ENCODE assay signal across 43 cellular contexts in the genomic region with DNA sequence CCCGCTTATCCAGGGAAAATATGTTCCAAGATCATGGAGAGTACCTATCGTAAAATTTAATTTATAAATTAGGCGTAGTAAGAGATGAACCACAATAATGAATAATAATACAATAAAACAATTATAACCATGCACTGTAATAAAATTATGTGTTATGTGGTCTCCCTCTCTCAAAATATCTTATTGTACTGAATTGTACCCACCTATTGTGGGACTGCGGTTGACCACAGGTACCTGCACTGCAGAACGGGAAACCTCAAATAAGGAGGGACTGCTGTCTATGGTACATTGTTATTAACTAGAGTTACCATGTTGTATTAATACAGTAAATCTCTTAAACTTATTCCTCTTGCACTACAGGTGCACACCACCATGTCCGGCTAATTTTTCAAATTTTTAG. TPM values are rescaled to one million over a fixed set of nuclear protein-coding genes. Genes with fewer than 3 reads are reported as not detected.
"Had no signal": no experiment of that assay in that cellular context is flagged by ENCODE, and none has a peak within 500 bp of the region (broad histone marks: within the 10 kb centered on the region; RNA-seq: fewer than 3 reads in every experiment).

No MANE protein-coding gene starts in this region.

- H3K27ac ChIP-seq: adrenal gland, ascending aorta, body of pancreas, brain microvascular endothelial cell, breast epithelium, cardiac muscle cell had no signal

- H3K36me3 Mint-ChIP-seq: activated naive CD4-positive, alpha-beta T cell treated with anti-CD3 and anti-CD28 coated beads, Interleukin-2, amount 10 ng/mL, durations not matched to agents 7 days and 5 days; activated naive CD4-positive, alpha-beta T cell treated with anti-CD3 and anti-CD28 coated beads, Interleukin-2, amount 50 U/mL, for 24 hours; activated naive CD4-positive, alpha-beta T cell treated with anti-CD3 and anti-CD28 coated beads, Interleukin-2, amount 50 U/mL, for 72 hours; activated naive CD8-positive, alpha-beta T cell; activated naive CD8-positive, alpha-beta T cell treated with anti-CD3 and anti-CD28 coated beads for 36 hours; activated naive CD8-positive, alpha-beta T cell treated with anti-CD3 and anti-CD28 coated beads, Interleukin-2, amount 10 ng/mL, durations not matched to agents 7 days and 5 days; brain had no signal

- H3K4me3 Mint-ChIP-seq: activated naive CD4-positive, alpha-beta T cell treated with anti-CD3 and anti-CD28 coated beads for 36 hours; activated naive CD4-positive, alpha-beta T cell treated with anti-CD3 and anti-CD28 coated beads, Interleukin-2, amount 10 ng/mL, durations not matched to agents 7 days and 5 days; activated naive CD4-positive, alpha-beta T cell treated with anti-CD3 and anti-CD28 coated beads, Interleukin-2, amount 50 U/mL, for 24 hours; activated naive CD8-positive, alpha-beta T cell; activated naive CD8-positive, alpha-beta T cell treated with anti-CD3 and anti-CD28 coated beads for 36 hours; activated naive CD8-positive, alpha-beta T cell treated with anti-CD3 and anti-CD28 coated beads, Interleukin-2, amount 10 ng/mL, durations not matched to agents 7 days and 5 days; activated naive CD8-positive, alpha-beta T cell treated with anti-CD3 and anti-CD28 coated beads, Interleukin-2, amount 50 U/mL, for 24 hours; activated T-cell treated with anti-CD3 and anti-CD28 coated beads, Interleukin-2, amount 50 U/mL, for 24 hours; activated T-cell treated with anti-CD3 and anti-CD28 coated beads, Interleukin-2, amount 50 U/mL, for 4 hours; activated T-cell treated with anti-CD3 and anti-CD28 coated beads, Interleukin-2, amount 50 U/mL, for 72 hours; activated T-helper 1 cell treated with anti-CD3 and anti-CD28 coated beads, Interleukin-12 subunit alpha, Interleukin-12 subunit beta, Interleukin-2, Interleukin-4 antibody, amounts not matched to agents 30 ng/mL and 10 ng/mL and 1 ng/mL, durations not matched to agents 14 hours and 24 hours and 36 hours; activated T-helper 17 cell treated with anti-CD3 and anti-CD28 coated beads, Interleukin-2, amount 50 U/mL, for 72 hours; brain; central memory CD8-positive, alpha-beta T cell had no signal

- H3K4me3 ChIP-seq: adrenal gland, ascending aorta, body of pancreas, breast epithelium, cardiac muscle cell had no signal

- H3K27me3 Mint-ChIP-seq: activated naive CD4-positive, alpha-beta T cell treated with anti-CD3 and anti-CD28 coated beads, Interleukin-2, amount 50 U/mL, for 24 hours; activated T-helper 17 cell treated with anti-CD3 and anti-CD28 coated beads, Interleukin-2, amount 50 U/mL, for 72 hours had no signal

- H3K4me1 ChIP-seq: adrenal gland, ascending aorta, body of pancreas, breast epithelium had no signal

- ATAC-seq: activated naive CD4-positive, alpha-beta T cell treated with anti-CD3 and anti-CD28 coated beads, Interleukin-2, amount 50 U/mL, for 72 hours; activated naive CD8-positive, alpha-beta T cell treated with anti-CD3 and anti-CD28 coated beads, Interleukin-2, amount 50 U/mL, for 24 hours; activated T-cell treated with anti-CD3 and anti-CD28 coated beads, Interleukin-2, amount 50 U/mL, for 4 hours; activated T-cell treated with anti-CD3 and anti-CD28 coated beads, Interleukin-2, amount 50 U/mL, for 72 hours; activated T-helper 17 cell treated with anti-CD3 and anti-CD28 coated beads, Interleukin-2, amount 50 U/mL, for 72 hours; body of pancreas had no signal

- H3K9me3 ChIP-seq: adrenal gland, ascending aorta, body of pancreas, breast epithelium had no signal

- H3K4me1 Mint-ChIP-seq: activated naive CD4-positive, alpha-beta T cell treated with anti-CD3 and anti-CD28 coated beads, Interleukin-2, amount 10 ng/mL, durations not matched to agents 7 days and 5 days; activated naive CD4-positive, alpha-beta T cell treated with anti-CD3 and anti-CD28 coated beads, Interleukin-2, amount 50 U/mL, for 24 hours; activated naive CD8-positive, alpha-beta T cell treated with anti-CD3 and anti-CD28 coated beads for 36 hours; activated naive CD8-positive, alpha-beta T cell treated with anti-CD3 and anti-CD28 coated beads, Interleukin-2, amount 10 ng/mL, durations not matched to agents 7 days and 5 days; activated naive CD8-positive, alpha-beta T cell treated with anti-CD3 and anti-CD28 coated beads, Interleukin-2, amount 50 U/mL, for 24 hours; activated T-helper 17 cell treated with anti-CD3 and anti-CD28 coated beads, Interleukin-2, amount 50 U/mL, for 72 hours; brain; central memory CD8-positive, alpha-beta T cell had no signal

- H3K27me3 ChIP-seq: adrenal gland, ascending aorta, body of pancreas, brain microvascular endothelial cell, breast epithelium, cardiac muscle cell had no signal

- H3K27ac Mint-ChIP-seq: activated naive CD4-positive, alpha-beta T cell treated with anti-CD3 and anti-CD28 coated beads for 36 hours; activated naive CD4-positive, alpha-beta T cell treated with anti-CD3 and anti-CD28 coated beads, Interleukin-2, amount 10 ng/mL, durations not matched to agents 7 days and 5 days; activated naive CD4-positive, alpha-beta T cell treated with anti-CD3 and anti-CD28 coated beads, Interleukin-2, amount 50 U/mL, for 24 hours; activated naive CD4-positive, alpha-beta T cell treated with anti-CD3 and anti-CD28 coated beads, Interleukin-2, amount 50 U/mL, for 72 hours; activated naive CD8-positive, alpha-beta T cell; activated naive CD8-positive, alpha-beta T cell treated with anti-CD3 and anti-CD28 coated beads for 36 hours; activated naive CD8-positive, alpha-beta T cell treated with anti-CD3 and anti-CD28 coated beads, Interleukin-2, amount 10 ng/mL, durations not matched to agents 7 days and 5 days; activated naive CD8-positive, alpha-beta T cell treated with anti-CD3 and anti-CD28 coated beads, Interleukin-2, amount 50 U/mL, for 24 hours; activated T-cell treated with anti-CD3 and anti-CD28 coated beads, Interleukin-2, amount 50 U/mL, for 24 hours; activated T-cell treated with anti-CD3 and anti-CD28 coated beads, Interleukin-2, amount 50 U/mL, for 72 hours; activated T-helper 1 cell treated with anti-CD3 and anti-CD28 coated beads, Interleukin-12 subunit alpha, Interleukin-12 subunit beta, Interleukin-2, Interleukin-4 antibody, amounts not matched to agents 30 ng/mL and 10 ng/mL and 1 ng/mL, durations not matched to agents 14 hours and 24 hours and 36 hours; activated T-helper 17 cell treated with anti-CD3 and anti-CD28 coated beads, Interleukin-2, amount 50 U/mL, for 72 hours; activated T-helper 2 cell treated with anti-CD3 and anti-CD28 coated beads, Interferon-gamma antibody, Interleukin-2, Interleukin-4, amounts not matched to agents 10 μg/mL and 5 μg/mL and 100 μg/mL, durations not matched to agents 14 hours and 24 hours and 36 hours; brain had no signal

- DNase-seq: activated effector memory CD4-positive, alpha-beta T cell treated with anti-CD3 and anti-CD28 coated beads, Interleukin-2, amount 50 U/mL, for 16 hours; activated effector memory CD4-positive, alpha-beta T cell treated with Interleukin-2 at 50 U/mL for 16 hours; activated gamma-delta T cell; activated gamma-delta T cell treated with Interleukin-2 at 50 U/mL for 16 hours; activated naive CD4-positive, alpha-beta T cell; activated naive CD4-positive, alpha-beta T cell treated with anti-CD3 and anti-CD28 coated beads for 36 hours; activated naive CD4-positive, alpha-beta T cell treated with anti-CD3 and anti-CD28 coated beads, Interleukin-2, amount 10 ng/mL, durations not matched to agents 7 days and 5 days; activated naive CD4-positive, alpha-beta T cell treated with anti-CD3 and anti-CD28 coated beads, Interleukin-2, amount 50 U/mL, for 16 hours; activated naive CD4-positive, alpha-beta T cell treated with Interleukin-2 at 50 U/mL for 16 hours; activated naive CD8-positive, alpha-beta T cell treated with anti-CD3 and anti-CD28 coated beads for 36 hours; activated naive CD8-positive, alpha-beta T cell treated with anti-CD3 and anti-CD28 coated beads, Interleukin-2, amount 10 ng/mL, durations not matched to agents 7 days and 5 days; activated naive CD8-positive, alpha-beta T cell treated with anti-CD3 and anti-CD28 coated beads, Interleukin-2, amount 50 U/mL, for 24 hours; activated T-cell treated with anti-CD3 and anti-CD28 coated beads, Interleukin-2, amount 50 U/mL, for 1 hour; activated T-cell treated with anti-CD3 and anti-CD28 coated beads, Interleukin-2, amount 50 U/mL, for 24 hours; activated T-cell treated with anti-CD3 and anti-CD28 coated beads, Interleukin-2, amount 50 U/mL, for 4 hours; activated T-cell treated with anti-CD3 and anti-CD28 coated beads, Interleukin-2, amount 50 U/mL, for 48 hours; activated T-cell treated with anti-CD3 and anti-CD28 coated beads, Interleukin-2, amount 50 U/mL, for 72 hours; adrenal gland; amniotic stem cell; amygdala; anterior cingulate cortex; aorta; body of pancreas; brain microvascular endothelial cell; caudate nucleus; central memory CD4-positive, alpha-beta T cell; cerebellar nuclear complex had no signal

- H3K36me3 ChIP-seq: adrenal gland, ascending aorta, brain microvascular endothelial cell, breast epithelium, cardiac muscle cell had no signal

- H3K9me3 Mint-ChIP-seq: activated naive CD4-positive, alpha-beta T cell treated with anti-CD3 and anti-CD28 coated beads for 36 hours; activated naive CD4-positive, alpha-beta T cell treated with anti-CD3 and anti-CD28 coated beads, Interleukin-2, amount 10 ng/mL, durations not matched to agents 7 days and 5 days; activated naive CD4-positive, alpha-beta T cell treated with anti-CD3 and anti-CD28 coated beads, Interleukin-2, amount 50 U/mL, for 24 hours; activated naive CD4-positive, alpha-beta T cell treated with anti-CD3 and anti-CD28 coated beads, Interleukin-2, amount 50 U/mL, for 72 hours; activated naive CD8-positive, alpha-beta T cell treated with anti-CD3 and anti-CD28 coated beads for 36 hours; activated naive CD8-positive, alpha-beta T cell treated with anti-CD3 and anti-CD28 coated beads, Interleukin-2, amount 10 ng/mL, durations not matched to agents 7 days and 5 days; activated naive CD8-positive, alpha-beta T cell treated with anti-CD3 and anti-CD28 coated beads, Interleukin-2, amount 50 U/mL, for 24 hours; activated T-cell treated with anti-CD3 and anti-CD28 coated beads, Interleukin-2, amount 50 U/mL, for 24 hours; activated T-cell treated with anti-CD3 and anti-CD28 coated beads, Interleukin-2, amount 50 U/mL, for 4 hours; activated T-cell treated with anti-CD3 and anti-CD28 coated beads, Interleukin-2, amount 50 U/mL, for 72 hours; activated T-helper 1 cell treated with anti-CD3 and anti-CD28 coated beads, Interleukin-12 subunit alpha, Interleukin-12 subunit beta, Interleukin-2, Interleukin-4 antibody, amounts not matched to agents 30 ng/mL and 10 ng/mL and 1 ng/mL, durations not matched to agents 14 hours and 24 hours and 36 hours; activated T-helper 17 cell treated with anti-CD3 and anti-CD28 coated beads, Interleukin-2, amount 50 U/mL, for 72 hours; activated T-helper 2 cell treated with anti-CD3 and anti-CD28 coated beads, Interferon-gamma antibody, Interleukin-2, Interleukin-4, amounts not matched to agents 10 μg/mL and 5 μg/mL and 100 μg/mL, durations not matched to agents 14 hours and 24 hours and 36 hours; central memory CD8-positive, alpha-beta T cell had no signal

RNA-seq across cellular contexts. Expression of a gene that starts 5.3 kb away (rescaled TPM):
- total RNA-seq: activated naive CD4-positive, alpha-beta T cell treated with anti-CD3 and anti-CD28 coated beads for 36 hours; activated naive CD4-positive, alpha-beta T cell treated with anti-CD3 and anti-CD28 coated beads, Interleukin-2, amount 50 U/mL, for 72 hours; activated naive CD8-positive, alpha-beta T cell treated with anti-CD3 and anti-CD28 coated beads for 36 hours; activated naive CD8-positive, alpha-beta T cell treated with anti-CD3 and anti-CD28 coated beads, Interleukin-2, amount 10 ng/mL, durations not matched to agents 7 days and 5 days; activated T-cell treated with anti-CD3 and anti-CD28 coated beads, Interleukin-2, amount 50 U/mL, for 4 hours; activated T-cell treated with anti-CD3 and anti-CD28 coated beads, Interleukin-2, amount 50 U/mL, for 72 hours; activated T-helper 1 cell treated with anti-CD3 and anti-CD28 coated beads, Interleukin-12 subunit alpha, Interleukin-12 subunit beta, Interleukin-2, Interleukin-4 antibody, amounts not matched to agents 30 ng/mL and 10 ng/mL and 1 ng/mL, durations not matched to agents 14 hours and 24 hours and 36 hours; activated T-helper 17 cell treated with anti-CD3 and anti-CD28 coated beads, Interleukin-2, amount 50 U/mL, for 72 hours; activated T-helper 2 cell treated with anti-CD3 and anti-CD28 coated beads, Interferon-gamma antibody, Interleukin-2, Interleukin-4, amounts not matched to agents 10 μg/mL and 5 μg/mL and 100 μg/mL, durations not matched to agents 14 hours and 24 hours and 36 hours; adrenal gland; aorta; ascending aorta; astrocyte; body of pancreas; breast epithelium; bronchial epithelial cell; cardiac muscle cell; cardiac septum; cerebellum; chondrocyte had no signal
- polyA plus RNA-seq: aorta, cardiac muscle cell had no signal

RNA-seq across cellular contexts. Expression of a gene that starts 13.7 kb away (rescaled TPM):
- total RNA-seq: activated naive CD4-positive, alpha-beta T cell treated with anti-CD3 and anti-CD28 coated beads for 36 hours; activated naive CD4-positive, alpha-beta T cell treated with anti-CD3 and anti-CD28 coated beads, Interleukin-2, amount 50 U/mL, for 72 hours; activated naive CD8-positive, alpha-beta T cell treated with anti-CD3 and anti-CD28 coated beads for 36 hours; activated naive CD8-positive, alpha-beta T cell treated with anti-CD3 and anti-CD28 coated beads, Interleukin-2, amount 10 ng/mL, durations not matched to agents 7 days and 5 days; activated T-cell treated with anti-CD3 and anti-CD28 coated beads, Interleukin-2, amount 50 U/mL, for 72 hours; activated T-helper 1 cell treated with anti-CD3 and anti-CD28 coated beads, Interleukin-12 subunit alpha, Interleukin-12 subunit beta, Interleukin-2, Interleukin-4 antibody, amounts not matched to agents 30 ng/mL and 10 ng/mL and 1 ng/mL, durations not matched to agents 14 hours and 24 hours and 36 hours; activated T-helper 17 cell treated with anti-CD3 and anti-CD28 coated beads, Interleukin-2, amount 50 U/mL, for 72 hours; activated T-helper 2 cell treated with anti-CD3 and anti-CD28 coated beads, Interferon-gamma antibody, Interleukin-2, Interleukin-4, amounts not matched to agents 10 μg/mL and 5 μg/mL and 100 μg/mL, durations not matched to agents 14 hours and 24 hours and 36 hours; adrenal gland; aorta; ascending aorta; astrocyte; cardiac muscle cell; cardiac septum; cerebellum; chondrocyte had no signal
- polyA plus RNA-seq: cardiac muscle cell had no signal

RNA-seq across cellular contexts. Expression of a gene that starts 20.6 kb away (rescaled TPM):
- total RNA-seq: activated naive CD4-positive, alpha-beta T cell treated with anti-CD3 and anti-CD28 coated beads for 36 hours; activated naive CD4-positive, alpha-beta T cell treated with anti-CD3 and anti-CD28 coated beads, Interleukin-2, amount 50 U/mL, for 72 hours; activated naive CD8-positive, alpha-beta T cell treated with anti-CD3 and anti-CD28 coated beads for 36 hours; activated naive CD8-positive, alpha-beta T cell treated with anti-CD3 and anti-CD28 coated beads, Interleukin-2, amount 10 ng/mL, durations not matched to agents 7 days and 5 days; activated T-cell treated with anti-CD3 and anti-CD28 coated beads, Interleukin-2, amount 50 U/mL, for 4 hours; activated T-cell treated with anti-CD3 and anti-CD28 coated beads, Interleukin-2, amount 50 U/mL, for 72 hours; activated T-helper 1 cell treated with anti-CD3 and anti-CD28 coated beads, Interleukin-12 subunit alpha, Interleukin-12 subunit beta, Interleukin-2, Interleukin-4 antibody, amounts not matched to agents 30 ng/mL and 10 ng/mL and 1 ng/mL, durations not matched to agents 14 hours and 24 hours and 36 hours; activated T-helper 17 cell treated with anti-CD3 and anti-CD28 coated beads, Interleukin-2, amount 50 U/mL, for 72 hours; activated T-helper 2 cell treated with anti-CD3 and anti-CD28 coated beads, Interferon-gamma antibody, Interleukin-2, Interleukin-4, amounts not matched to agents 10 μg/mL and 5 μg/mL and 100 μg/mL, durations not matched to agents 14 hours and 24 hours and 36 hours; aorta; body of pancreas; cardiac septum; chondrocyte had no signal
- polyA plus RNA-seq: cardiac muscle cell had no signal

RNA-seq across cellular contexts. Expression of a gene that starts 24.7 kb away (rescaled TPM):
- total RNA-seq: activated naive CD4-positive, alpha-beta T cell treated with anti-CD3 and anti-CD28 coated beads for 36 hours; activated naive CD4-positive, alpha-beta T cell treated with anti-CD3 and anti-CD28 coated beads, Interleukin-2, amount 50 U/mL, for 72 hours; activated naive CD8-positive, alpha-beta T cell treated with anti-CD3 and anti-CD28 coated beads for 36 hours; activated naive CD8-positive, alpha-beta T cell treated with anti-CD3 and anti-CD28 coated beads, Interleukin-2, amount 10 ng/mL, durations not matched to agents 7 days and 5 days; activated T-cell treated with anti-CD3 and anti-CD28 coated beads, Interleukin-2, amount 50 U/mL, for 4 hours; activated T-cell treated with anti-CD3 and anti-CD28 coated beads, Interleukin-2, amount 50 U/mL, for 72 hours; activated T-helper 1 cell treated with anti-CD3 and anti-CD28 coated beads, Interleukin-12 subunit alpha, Interleukin-12 subunit beta, Interleukin-2, Interleukin-4 antibody, amounts not matched to agents 30 ng/mL and 10 ng/mL and 1 ng/mL, durations not matched to agents 14 hours and 24 hours and 36 hours; activated T-helper 17 cell treated with anti-CD3 and anti-CD28 coated beads, Interleukin-2, amount 50 U/mL, for 72 hours; activated T-helper 2 cell treated with anti-CD3 and anti-CD28 coated beads, Interferon-gamma antibody, Interleukin-2, Interleukin-4, amounts not matched to agents 10 μg/mL and 5 μg/mL and 100 μg/mL, durations not matched to agents 14 hours and 24 hours and 36 hours; adrenal gland; aorta; ascending aorta; breast epithelium; cardiac septum; cerebellum; chondrocyte had no signal
- polyA plus RNA-seq: cardiac muscle cell had no signal

RNA-seq across cellular contexts. Expression of a gene that starts 38.7 kb away (rescaled TPM):
- total RNA-seq: activated naive CD4-positive, alpha-beta T cell treated with anti-CD3 and anti-CD28 coated beads for 36 hours; activated naive CD4-positive, alpha-beta T cell treated with anti-CD3 and anti-CD28 coated beads, Interleukin-2, amount 50 U/mL, for 72 hours; activated naive CD8-positive, alpha-beta T cell treated with anti-CD3 and anti-CD28 coated beads for 36 hours; activated naive CD8-positive, alpha-beta T cell treated with anti-CD3 and anti-CD28 coated beads, Interleukin-2, amount 10 ng/mL, durations not matched to agents 7 days and 5 days; activated T-cell treated with anti-CD3 and anti-CD28 coated beads, Interleukin-2, amount 50 U/mL, for 4 hours; activated T-cell treated with anti-CD3 and anti-CD28 coated beads, Interleukin-2, amount 50 U/mL, for 72 hours; activated T-helper 1 cell treated with anti-CD3 and anti-CD28 coated beads, Interleukin-12 subunit alpha, Interleukin-12 subunit beta, Interleukin-2, Interleukin-4 antibody, amounts not matched to agents 30 ng/mL and 10 ng/mL and 1 ng/mL, durations not matched to agents 14 hours and 24 hours and 36 hours; activated T-helper 17 cell treated with anti-CD3 and anti-CD28 coated beads, Interleukin-2, amount 50 U/mL, for 72 hours; activated T-helper 2 cell treated with anti-CD3 and anti-CD28 coated beads, Interferon-gamma antibody, Interleukin-2, Interleukin-4, amounts not matched to agents 10 μg/mL and 5 μg/mL and 100 μg/mL, durations not matched to agents 14 hours and 24 hours and 36 hours; adrenal gland; aorta; ascending aorta; astrocyte; body of pancreas; cardiac muscle cell; cardiac septum; cerebellum; chondrocyte had no signal
- polyA plus RNA-seq: aorta, cardiac muscle cell had no signal
